19 cellular contexts compared by ENCODE assay signal in genomic region chr6:25170640-25171039, GRCh38.
DNase-seq lines count a peak whose midpoint lies in the region; ATAC-seq, FAIRE-seq and TF ChIP-seq lines count a peak whose summit lies in the region.
"Had no signal": no experiment of that assay in that cellular context is flagged by ENCODE, and none has a peak within 500 bp of the region (broad histone marks: within the 10 kb centered on the region; RNA-seq: fewer than 3 reads in every experiment).

No MANE protein-coding gene starts in this region.

- peak overlapping the region; percentile 60 for H3K27ac Mint-ChIP-seq in activated CD8-positive, alpha-beta T cell treated with anti-CD3 and anti-CD28 coated beads for 36 hours
- H3K27ac Mint-ChIP-seq in activated CD8-positive, alpha-beta T cell treated with anti-CD3 and anti-CD28 coated beads, Interleukin-2, amount 10 ng/mL, durations not matched to agents 7 days and 5 days = no peak overlapping the region
- H3K27ac Mint-ChIP-seq in astrocyte (ENCODE audit: unreplicated experiment) = peak overlapping the region; percentile 29
- H3K27ac Mint-ChIP-seq: CD4-positive, CD25-positive, alpha-beta regulatory T cell; IgD-negative memory B cell had no signal

- FAIRE-seq in astrocyte (lab: Jason Lieb, UNC) = no peak
- FAIRE-seq: A549, GM12878, GM18507 had no signal

- intact Hi-C loops in activated CD8-positive, alpha-beta T cell treated with anti-CD3 and anti-CD28 coated beads for 36 hours (cut with micrococcal nuclease) = no loop called here
- intact Hi-C loops in thyroid gland (cut with DNase I) (no loop called here), mucosa of descending colon (cut with DNase I, micrococcal nuclease) (loop anchor here in 1 of 2 donors (10.0 kb wide), 1 partner anchor 46 kb away; no protein-coding TSS in a partner anchor)

- peaks cover 41% of the 10 kb centered on the region for H3K4me1 ChIP-seq in astrocyte (ENCODE audit: insufficient read depth, low read length)
- peaks cover 29 to 58% of the 10 kb centered on the region in 2 donors for H3K4me1 ChIP-seq in thyroid gland
- H3K4me1 ChIP-seq in mucosa of descending colon (ENCODE audit: low read depth) = peaks cover 27% of the 10 kb centered on the region
- H3K4me1 ChIP-seq: HAP-1 had no signal

- H3K36me3 Mint-ChIP-seq in activated CD8-positive, alpha-beta T cell treated with anti-CD3 and anti-CD28 coated beads for 36 hours (ENCODE audit: low read depth) = no peaks in the 10 kb centered on the region
- no peaks in the 10 kb centered on the region for H3K36me3 Mint-ChIP-seq in activated CD8-positive, alpha-beta T cell treated with anti-CD3 and anti-CD28 coated beads, Interleukin-2, amount 10 ng/mL, durations not matched to agents 7 days and 5 days (ENCODE audit: low read depth)
- H3K36me3 Mint-ChIP-seq in astrocyte (ENCODE audit: low read depth, unreplicated experiment) = peaks cover 3% of the 10 kb centered on the region
- H3K36me3 Mint-ChIP-seq: CD4-positive, CD25-positive, alpha-beta regulatory T cell; IgD-negative memory B cell had no signal

- peak overlapping the region; percentile 93 for H3K27ac ChIP-seq in KOPT-K1 (ENCODE audit: low read depth, low read length, poor library complexity, severe bottlenecking)
- H3K27ac ChIP-seq in astrocyte (ENCODE audit: low read depth, low read length) = no peak overlapping the region
- H3K27ac ChIP-seq in thyroid gland = peak overlapping the region in 2 of 3 donors; percentile 73 to 80

- ATAC-seq in activated CD8-positive, alpha-beta T cell treated with anti-CD3 and anti-CD28 coated beads for 36 hours = no peak
- no peak for ATAC-seq in activated CD8-positive, alpha-beta T cell treated with anti-CD3 and anti-CD28 coated beads, Interleukin-2, amount 10 ng/mL, durations not matched to agents 7 days and 5 days
- no peak for ATAC-seq in mucosa of descending colon
- ATAC-seq: A549, GM12878 had no signal

- no peaks in the 10 kb centered on the region for H4K20me1 ChIP-seq in astrocyte (ENCODE audit: insufficient read depth, low read length)

- TF ChIP-seq POLR2A in thyroid gland (IDR thresholded peaks at IDR 0.05) = no peak

- no peaks in the 10 kb centered on the region for H3K9me3 Mint-ChIP-seq in activated CD8-positive, alpha-beta T cell treated with anti-CD3 and anti-CD28 coated beads for 36 hours
- no peaks in the 10 kb centered on the region for H3K9me3 Mint-ChIP-seq in activated CD8-positive, alpha-beta T cell treated with anti-CD3 and anti-CD28 coated beads, Interleukin-2, amount 10 ng/mL, durations not matched to agents 7 days and 5 days (ENCODE audit: insufficient read depth)
- peaks cover 6% of the 10 kb centered on the region for H3K9me3 Mint-ChIP-seq in astrocyte (ENCODE audit: unreplicated experiment)
- H3K9me3 Mint-ChIP-seq: CD4-positive, CD25-positive, alpha-beta regulatory T cell; IgD-negative memory B cell had no signal

- CTCF ChIA-PET in activated CD8-positive, alpha-beta T cell treated with anti-CD3 and anti-CD28 coated beads for 36 hours (lab: Charles Lee) = interaction anchor here (0.9 kb wide), 1 partner anchor 45 kb away, joined by 3 read pairs; no protein-coding TSS in a partner anchor
- CTCF ChIA-PET in activated CD8-positive, alpha-beta T cell treated with anti-CD3 and anti-CD28 coated beads, Interleukin-2, amount 10 ng/mL, durations not matched to agents 7 days and 5 days (lab: Charles Lee) = interaction anchor here (1.3 kb wide), 1 partner anchor 32 kb away, joined by 4 read pairs; no protein-coding TSS in a partner anchor

- no peaks in the 10 kb centered on the region for H3K36me3 ChIP-seq in KOPT-K1 (ENCODE audit: insufficient read depth, low read length)
- H3K36me3 ChIP-seq in astrocyte (ENCODE audit: insufficient read depth, low read length) = no peaks in the 10 kb centered on the region
- H3K36me3 ChIP-seq in thyroid gland = no peaks in the 10 kb centered on the region
- no peaks in the 10 kb centered on the region for H3K36me3 ChIP-seq in mucosa of descending colon (ENCODE audit: low read depth)
- H3K36me3 ChIP-seq: HAP-1 had no signal

- no peak overlapping the region for H3K4me3 Mint-ChIP-seq in activated CD8-positive, alpha-beta T cell treated with anti-CD3 and anti-CD28 coated beads for 36 hours
- H3K4me3 Mint-ChIP-seq in activated CD8-positive, alpha-beta T cell treated with anti-CD3 and anti-CD28 coated beads, Interleukin-2, amount 10 ng/mL, durations not matched to agents 7 days and 5 days = no peak overlapping the region
- no peak overlapping the region for H3K4me3 Mint-ChIP-seq in astrocyte (ENCODE audit: unreplicated experiment)
- H3K4me3 Mint-ChIP-seq: CD4-positive, CD25-positive, alpha-beta regulatory T cell; IgD-negative memory B cell had no signal

- no peak overlapping the region for H2AFZ ChIP-seq in astrocyte (ENCODE audit: low read depth, low read length)

- H3K4me1 Mint-ChIP-seq in activated CD8-positive, alpha-beta T cell treated with anti-CD3 and anti-CD28 coated beads for 36 hours (ENCODE audit: low read depth) = peaks cover 67% of the 10 kb centered on the region
- H3K4me1 Mint-ChIP-seq in activated CD8-positive, alpha-beta T cell treated with anti-CD3 and anti-CD28 coated beads, Interleukin-2, amount 10 ng/mL, durations not matched to agents 7 days and 5 days (ENCODE audit: low read depth) = peaks cover 60% of the 10 kb centered on the region
- peaks cover 49% of the 10 kb centered on the region for H3K4me1 Mint-ChIP-seq in astrocyte (ENCODE audit: low read depth, unreplicated experiment)
- H3K4me1 Mint-ChIP-seq: IgD-negative memory B cell had no signal

- H3K9ac ChIP-seq in astrocyte (ENCODE audit: low read length) = no peak overlapping the region

- H3K27me3 ChIP-seq in astrocyte (ENCODE audit: insufficient read depth, low read length) (no peaks in the 10 kb centered on the region), thyroid gland (no peaks in the 10 kb centered on the region)

- POLR2A ChIA-PET in activated CD8-positive, alpha-beta T cell treated with anti-CD3 and anti-CD28 coated beads for 36 hours (lab: Charles Lee) = interaction anchor here (1.0 kb wide), 1 partner anchor 33 kb away, joined by 3 read pairs; no protein-coding TSS in a partner anchor
- POLR2A ChIA-PET in activated CD8-positive, alpha-beta T cell treated with anti-CD3 and anti-CD28 coated beads, Interleukin-2, amount 10 ng/mL, durations not matched to agents 7 days and 5 days (lab: Charles Lee) = interaction anchor here (1.8 kb wide), 1 partner anchor 33 kb away, joined by 5 read pairs; no protein-coding TSS in a partner anchor

- no peak overlapping the region for H3K4me3 ChIP-seq in astrocyte (ENCODE audit: insufficient read depth, low read depth, low read length)
- no peak overlapping the region for H3K4me3 ChIP-seq in thyroid gland (replicated peaks in 1 of 3)
- H3K4me3 ChIP-seq in mucosa of descending colon = no peak overlapping the region
- H3K4me3 ChIP-seq: A549, GM12878, HAP-1 had no signal

- H3K79me2 ChIP-seq in astrocyte (ENCODE audit: insufficient read depth, low read length) = no peaks in the 10 kb centered on the region

- no peak for TF ChIP-seq CTCF in activated CD8-positive, alpha-beta T cell treated with anti-CD3 and anti-CD28 coated beads for 36 hours (IDR thresholded peaks at IDR 0.05)
- TF ChIP-seq CTCF in astrocyte (IDR thresholded peaks at IDR 0.05; ENCODE audit: insufficient read depth, low read depth, low read length) (no peak), thyroid gland (IDR thresholded peaks at IDR 0.05) (no peak), mucosa of descending colon (IDR thresholded peaks at IDR 0.05) (no peak)

- DNase-seq in activated CD8-positive, alpha-beta T cell treated with anti-CD3 and anti-CD28 coated beads for 36 hours = no peak
- DNase-seq in activated CD8-positive, alpha-beta T cell treated with anti-CD3 and anti-CD28 coated beads, Interleukin-2, amount 10 ng/mL, durations not matched to agents 7 days and 5 days = no peak
- DNase-seq in astrocyte (ENCODE audit: low read depth) = no peak
- DNase-seq in thyroid gland = no peak
- DNase-seq in amygdala (lab: John Stamatoyannopoulos, UW) = no peak
- DNase-seq in AG20443 (ENCODE audit: low spot score) = no peak
- no peak for DNase-seq in mucosa of descending colon
- DNase-seq: AML-193; CD4-positive, CD25-positive, alpha-beta regulatory T cell; DMS53; NCI-H1048; NCI-H226; NCI-H526 had no signal

- peaks cover 2% of the 10 kb centered on the region for H3K27me3 Mint-ChIP-seq in activated CD8-positive, alpha-beta T cell treated with anti-CD3 and anti-CD28 coated beads for 36 hours
- H3K27me3 Mint-ChIP-seq in activated CD8-positive, alpha-beta T cell treated with anti-CD3 and anti-CD28 coated beads, Interleukin-2, amount 10 ng/mL, durations not matched to agents 7 days and 5 days (ENCODE audit: low read depth) = no peaks in the 10 kb centered on the region
- no peaks in the 10 kb centered on the region for H3K27me3 Mint-ChIP-seq in astrocyte (ENCODE audit: low read depth, unreplicated experiment)
- H3K27me3 Mint-ChIP-seq: IgD-negative memory B cell had no signal

- H3K4me2 ChIP-seq in astrocyte (ENCODE audit: low read length) = no peak overlapping the region
- H3K4me2 ChIP-seq: A549 had no signal

- H3K9me3 ChIP-seq in KOPT-K1 (ENCODE audit: insufficient read depth, low read length, poor library complexity, severe bottlenecking) (no peaks in the 10 kb centered on the region), astrocyte (ENCODE audit: insufficient read depth, low read depth, low read length) (no peaks in the 10 kb centered on the region), thyroid gland (no peaks in the 10 kb centered on the region), mucosa of descending colon (no peaks in the 10 kb centered on the region)
- H3K9me3 ChIP-seq: A549, HAP-1 had no signal
